ENCODE assay signal across 1 cellular context in genomic region chr9:69120380-69121154, GRCh38.
TF ChIP-seq lines count a peak whose summit lies in the region.

No MANE protein-coding gene starts in this region.

TF ChIP-seq in SK-N-SH, 30 proteins besides CTCF, POLR2A, EP300 and RAD21 (continued from another document):
- no peak for TF ChIP-seq USF1 (IDR thresholded peaks at IDR 0.05; ENCODE audit: borderline replicate concordance, low read depth)
- TF ChIP-seq CHD2 (IDR thresholded peaks at IDR 0.05; ENCODE audit: low read length, partially characterized antibody), result no peak
- no peak for TF ChIP-seq RFX5 (IDR thresholded peaks at IDR 0.05; ENCODE audit: low read length)
- TF ChIP-seq NFIC (IDR thresholded peaks at IDR 0.05; ENCODE audit: borderline replicate concordance), result no peak
- TF ChIP-seq PBX3 (IDR thresholded peaks at IDR 0.05), result no peak
- no peak for TF ChIP-seq POLR2AphosphoS5 (IDR thresholded peaks at IDR 0.05; ENCODE audit: low read depth, low read length)
